Comparison of ENCODE assay signal across 8 cellular contexts in the genomic region with DNA sequence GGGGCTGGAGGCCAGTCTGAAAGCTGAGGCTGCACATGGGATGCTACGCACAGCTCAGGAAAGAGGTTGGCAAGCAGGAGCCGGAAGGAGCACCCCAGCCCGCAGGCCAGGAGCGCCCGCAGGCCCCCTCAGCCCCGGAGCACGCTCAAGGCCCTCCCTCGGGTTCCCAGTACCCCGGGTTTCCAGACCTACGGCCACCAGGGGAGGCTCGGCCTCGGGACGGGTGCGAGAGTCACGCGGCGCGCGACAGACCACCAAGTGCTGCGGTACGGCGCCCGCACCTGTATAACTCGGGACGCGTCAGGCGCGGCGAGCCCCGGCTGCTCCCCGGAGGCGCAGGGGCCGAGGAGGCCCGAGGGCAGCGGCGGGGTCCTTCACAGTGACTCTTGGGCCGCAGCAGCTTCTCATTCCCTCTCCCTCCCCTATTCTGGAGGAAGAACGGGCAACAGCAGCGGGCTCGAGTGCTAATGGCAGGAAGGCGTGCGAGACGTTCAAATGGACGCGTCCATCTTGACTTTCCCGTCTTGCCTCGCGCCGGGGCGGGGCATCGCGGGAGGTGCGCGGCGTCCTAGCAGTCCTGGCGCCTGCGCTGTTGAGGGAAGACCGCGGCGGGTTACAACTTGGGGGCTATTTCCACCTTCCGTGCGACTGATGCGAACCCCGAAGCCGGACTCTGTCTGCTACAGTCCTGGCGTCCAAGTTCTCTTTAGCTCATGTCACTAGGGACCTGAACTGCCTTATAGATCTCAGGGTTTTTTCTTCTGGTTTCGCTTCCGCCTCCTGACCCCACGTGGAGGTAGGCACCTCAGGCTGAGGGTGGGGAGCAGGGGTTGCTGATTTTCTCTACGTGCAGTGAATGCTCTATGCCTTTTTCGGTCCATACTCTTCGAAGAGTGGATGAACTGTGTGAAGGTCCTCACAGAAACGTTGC. TPM values are rescaled to one million over a fixed set of nuclear protein-coding genes. Genes with fewer than 3 reads are reported as not detected.
DNase-seq lines count a peak whose midpoint lies in the region; ATAC-seq and TF ChIP-seq lines count a peak whose summit lies in the region.

Gene ANAPC1, minus strand, starts transcription at position 533 of the 931 bp plus-strand sequence. CDS start 3,368 bp downstream, outside the sequence.

- intact Hi-C loops in Panc1 (cut with micrococcal nuclease; ENCODE audit: unreplicated experiment) = no loop called here
- intact Hi-C loops in esophagus muscularis mucosa (cut with DNase I) = no loop called here

- peak; percentile 89 for ATAC-seq in GM21528 (IDR thresholded peaks at IDR 0.05; ENCODE audit: low FRiP score, unreplicated experiment)
- peak; percentile 98 for ATAC-seq in Panc1

- CTCF ChIA-PET in Panc1 (lab: Charles Lee) = interaction anchor here (0.6 kb wide), 1 partner anchor 9 kb away, joined by 3 read pairs; no protein-coding TSS in a partner anchor

- H3K9me3 ChIP-seq in Panc1 (ENCODE audit: control insufficient read depth, insufficient read depth, low read depth, low read length) (no peaks in the 10 kb centered on the region), esophagus muscularis mucosa (no peaks in the 10 kb centered on the region)

- no peaks in the 10 kb centered on the region for H3K9me3 Mint-ChIP-seq in activated T-cell treated with anti-CD3 and anti-CD28 coated beads, Interleukin-2, amount 50 U/mL, for 24 hours

- in situ Hi-C loops in Panc1 (cut with HindIII; ENCODE audit: low pct_unique_long_range_greater_than_20kb, low sequenced_read_pairs) = no loop called here

- TF ChIP-seq CTCF in Panc1 (IDR thresholded peaks at IDR 0.05) (no peak), esophagus muscularis mucosa (IDR thresholded peaks at IDR 0.05) (peak in 2 of 3 experiments; percentile 5 to 6)

- peaks cover 23% of the 10 kb centered on the region for H3K4me1 Mint-ChIP-seq in activated T-cell treated with anti-CD3 and anti-CD28 coated beads, Interleukin-2, amount 50 U/mL, for 24 hours (ENCODE audit: low read depth)

- H3K27me3 ChIP-seq in Panc1 (ENCODE audit: control insufficient read depth, insufficient read depth, low read length) (no peaks in the 10 kb centered on the region), esophagus muscularis mucosa (no peaks in the 10 kb centered on the region)

- POLR2A ChIA-PET in Panc1 (lab: Charles Lee) = no interaction called here

- no peaks in the 10 kb centered on the region for H3K27me3 Mint-ChIP-seq in activated T-cell treated with anti-CD3 and anti-CD28 coated beads, Interleukin-2, amount 50 U/mL, for 24 hours

- H3K36me3 ChIP-seq in Panc1 (ENCODE audit: control insufficient read depth, insufficient read depth, low read length) (no peaks in the 10 kb centered on the region; the same call in 1 of the 2 replicates), esophagus muscularis mucosa (peaks cover 6 to 24% (median 11%) of the 10 kb centered on the region in 4 donors)

- H3K27ac ChIP-seq in Panc1 (ENCODE audit: low read length) (peak within 1 kb of the TSS; percentile 95), esophagus muscularis mucosa (replicated peaks in 1 of 4) (peak within 1 kb of the TSS; percentile 80 to 90 (median 85))

- H3K27ac Mint-ChIP-seq in activated T-cell treated with anti-CD3 and anti-CD28 coated beads, Interleukin-2, amount 50 U/mL, for 24 hours = peak within 1 kb of the TSS; percentile 97

- peaks cover 48% of the 10 kb centered on the region for H3K36me3 Mint-ChIP-seq in activated T-cell treated with anti-CD3 and anti-CD28 coated beads, Interleukin-2, amount 50 U/mL, for 24 hours (ENCODE audit: low read depth)

- H3K4me3 Mint-ChIP-seq in activated T-cell treated with anti-CD3 and anti-CD28 coated beads, Interleukin-2, amount 50 U/mL, for 24 hours = peak within 1 kb of the TSS; percentile 90

- H3K4me3 ChIP-seq in Panc1 (ENCODE audit: low read depth in 2 of 2, low read length in 2 of 2) = peak within 1 kb of the TSS; percentile 97 to 98
- H3K4me3 ChIP-seq in esophagus muscularis mucosa = peak within 1 kb of the TSS; percentile 93 to 100 (median 100)

- H3K4me1 ChIP-seq in Panc1 (ENCODE audit: control insufficient read depth, insufficient read depth, low read length) = peaks cover 4% of the 10 kb centered on the region
- peaks cover 10 to 28% (median 18%) of the 10 kb centered on the region in 4 donors for H3K4me1 ChIP-seq in esophagus muscularis mucosa

- BruUV-seq in Panc1 (replicated peaks; lab: Mats Ljungman, UMichigan) = no TSS peak

- TF ChIP-seq EP300 in esophagus muscularis mucosa (IDR thresholded peaks at IDR 0.05) = no peak

- DNase-seq in DMS153 treated with DMSO at 0.1 percent for 48 hours (lab: John Stamatoyannopoulos, UW; ENCODE audit: unreplicated experiment) (peak; percentile 84), HuH-7.5 (ENCODE audit: low spot score) (peak; percentile 43), Panc1 (ENCODE audit: low read depth, low spot score) (peak; percentile 68), esophagus muscularis mucosa (ENCODE audit: extremely low spot score) (peak; percentile 93), myocyte (ENCODE audit: low read depth) (peak; percentile 88)
- peak; percentile 91 for DNase-seq in activated T-cell treated with anti-CD3 and anti-CD28 coated beads, Interleukin-2, amount 50 U/mL, for 24 hours
- peak; percentile 72 to 84 for DNase-seq in stimulated activated CD8-positive, alpha-beta memory T cell treated with anti-CD3 and anti-CD28 coated beads, Interleukin-7, amount 100 ng/mL, for 4 hours (ENCODE audit: low read depth in 2 of 2)

- under 1% methylated on average over 16 of the region's 73 CpGs for WGBS in esophagus muscularis mucosa

- TF ChIP-seq POLR2A in esophagus muscularis mucosa (IDR thresholded peaks at IDR 0.05; ENCODE audit: low read depth) = no peak

RNA-seq across cellular contexts. Expression of gene ANAPC1, which starts in this region (rescaled TPM):
- total RNA-seq in Panc1 (2021; ENCODE audit: unreplicated experiment) (75.1 TPM), esophagus muscularis mucosa (10 to 100 TPM; 27.7 to 45.7 (median 39.7) TPM), myocyte (37.1 and 48.1 TPM in 2 replicates)
- polyA plus RNA-seq in Panc1 (2012; ENCODE audit: insufficient read length) = 31.7 TPM
- polyA plus RNA-seq in myocyte (2012) = 11.1 TPM

Comparison
In these comparisons a context has a peak if more than half of its experiments do, and no peak if none do; other contexts are left out.
1. Peak in every context shown above with its lines: DNase-seq, ATAC-seq, H3K4me3 ChIP-seq and H3K27ac ChIP-seq.
2. DNase-seq: peak in every context shown above with its lines; median percentile 93 in esophagus muscularis mucosa; 91 in activated T-cell treated with anti-CD3 and anti-CD28 coated beads, Interleukin-2, amount 50 U/mL, for 24 hours; 88 in myocyte; 84 in DMS153 treated with DMSO at 0.1 percent for 48 hours; 78 in stimulated activated CD8-positive, alpha-beta memory T cell treated with anti-CD3 and anti-CD28 coated beads, Interleukin-7, amount 100 ng/mL, for 4 hours; 68 in Panc1; 43 in HuH-7.5.